Comparison of ENCODE assay signal across 10 cellular contexts in the genomic region with DNA sequence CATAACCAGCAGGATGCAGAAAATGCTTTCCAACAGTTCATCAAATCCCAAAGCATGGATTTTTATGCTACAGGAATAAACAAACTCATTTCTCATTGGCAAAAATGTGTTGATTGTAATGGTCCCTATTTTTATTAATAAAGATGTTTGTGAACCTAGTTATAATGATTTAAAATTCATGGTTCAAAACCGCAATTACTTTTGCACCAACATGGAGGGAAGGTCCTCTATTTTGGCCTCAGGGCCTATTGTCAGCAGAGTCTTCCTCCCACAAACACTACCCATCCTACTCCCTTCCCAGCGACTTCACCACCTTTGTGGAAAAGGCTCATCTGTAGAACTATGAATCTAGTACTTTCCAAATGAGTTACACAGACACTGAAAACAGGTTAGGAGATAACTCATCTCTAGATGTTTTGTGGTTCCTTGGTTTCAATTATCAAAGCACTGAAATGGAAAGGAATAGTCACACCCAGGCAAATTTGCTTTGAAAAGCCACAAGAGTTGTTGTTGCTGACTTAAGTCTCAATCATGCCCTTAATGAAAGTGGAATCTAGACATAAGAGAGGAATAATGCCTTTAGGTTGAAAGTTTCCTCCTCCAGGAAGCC. TPM values are rescaled to one million over a fixed set of nuclear protein-coding genes. Genes with fewer than 3 reads are reported as not detected.
A peak's percentile ranks its signal among the peaks of the same experiment; 100 is the strongest.
DNase-seq lines count a peak whose midpoint lies in the region; ATAC-seq and TF ChIP-seq lines count a peak whose summit lies in the region.
"Had no signal": no experiment of that assay in that cellular context is flagged by ENCODE, and none has a peak within 500 bp of the region (broad histone marks: within the 10 kb centered on the region; RNA-seq: fewer than 3 reads in every experiment).

No MANE protein-coding gene starts in this region.

- no peak for TF ChIP-seq EP300 in tibial nerve (IDR thresholded peaks at IDR 0.05)

- no peaks in the 10 kb centered on the region for H3K27me3 ChIP-seq in adrenal gland
- H3K27me3 ChIP-seq in tibial nerve, result no peaks in the 10 kb centered on the region
- H3K27me3 ChIP-seq: neutrophil, stomach had no signal

- TF ChIP-seq CTCF in adrenal gland (IDR thresholded peaks at IDR 0.05), result no peak
- no peak for TF ChIP-seq CTCF in tibial nerve (IDR thresholded peaks at IDR 0.05)

- H3K4me3 ChIP-seq in adrenal gland, result no peak overlapping the region
- H3K4me3 ChIP-seq in tibial nerve, result no peak overlapping the region
- H3K4me3 ChIP-seq: stomach had no signal

- WGBS in adrenal gland, 4 donors, result 76 to 85% (median 77%) methylated on average over 2 of the region's 2 CpGs
- WGBS in tibial nerve, 2 donors, result 92 to 94% methylated on average over 2 of the region's 2 CpGs

- intact Hi-C loops in adrenal gland (cut with DNase I), result no loop called here

- ATAC-seq in GM18519 (IDR thresholded peaks at IDR 0.05; ENCODE audit: low FRiP score, unreplicated experiment), result peak; percentile 87
- peak; percentile 89 for ATAC-seq in GM21367 (IDR thresholded peaks at IDR 0.05; ENCODE audit: unreplicated experiment)
- peak; percentile 92 for ATAC-seq in HG03354 (IDR thresholded peaks at IDR 0.05; ENCODE audit: poor library complexity, severe bottlenecking, unreplicated experiment)

- H3K36me3 ChIP-seq in adrenal gland (replicated peaks in 1 of 2) (no peaks in the 10 kb centered on the region), tibial nerve (no peaks in the 10 kb centered on the region)
- H3K36me3 ChIP-seq: neutrophil, stomach had no signal

- peak; percentile 35 for DNase-seq in central memory CD4-positive, alpha-beta T cell
- DNase-seq in NCI-H446 treated with DMSO at 0.1 percent for 48 hours (lab: John Stamatoyannopoulos, UW) (no peak), adrenal gland (no peak), tibial nerve (ENCODE audit: low spot score in 2 of 2) (no peak), NCI-H187 treated with DMSO at 0.1 percent for 48 hours (lab: John Stamatoyannopoulos, UW) (no peak)
- DNase-seq: stomach had no signal

- no peak for TF ChIP-seq POLR2A in adrenal gland (IDR thresholded peaks at IDR 0.05)
- TF ChIP-seq POLR2A in tibial nerve (IDR thresholded peaks at IDR 0.05), result no peak

- H3K4me1 ChIP-seq in adrenal gland (replicated peaks in 1 of 2) (no peaks in the 10 kb centered on the region), tibial nerve (no peaks in the 10 kb centered on the region)
- H3K4me1 ChIP-seq: stomach had no signal

- no peak overlapping the region for H3K27ac ChIP-seq in adrenal gland
- no peak overlapping the region for H3K27ac ChIP-seq in tibial nerve
- H3K27ac ChIP-seq: neutrophil, stomach had no signal

- no peaks in the 10 kb centered on the region for H3K9me3 ChIP-seq in adrenal gland (replicated peaks in 1 of 3)
- H3K9me3 ChIP-seq in tibial nerve, result no peaks in the 10 kb centered on the region
- H3K9me3 ChIP-seq: neutrophil, stomach had no signal

RNA-seq across cellular contexts. Expression of a gene that starts 59.4 kb away (rescaled TPM):
- 10 to 100 TPM; 11.4 to 29.6 (median 17.1) TPM for total RNA-seq in adrenal gland
- polyA plus RNA-seq in adrenal gland, result 10 to 100 TPM in 2 of 3 donors, 1 to 10 TPM in 1; 9.1 to 19.8 (median 13.1) TPM
- 10 to 100 TPM; 39.8 to 89.7 (median 53.9) TPM for total RNA-seq in tibial nerve
